ENCODE assay signal across 24 cellular contexts in genomic region chr11:128900468-128900867, GRCh38. TPM values are rescaled to one million over a fixed set of nuclear protein-coding genes. Genes with fewer than 3 reads are reported as not detected.
"Had no signal": no experiment of that assay in that cellular context is flagged by ENCODE, and none has a peak within 500 bp of the region (broad histone marks: within the 10 kb centered on the region; RNA-seq: fewer than 3 reads in every experiment).

No MANE protein-coding gene starts in this region.

- H3K36me3 ChIP-seq: brain microvascular endothelial cell, heart left ventricle, right atrium auricular region, suprapubic skin, tibial nerve, WERI-Rb-1 had no signal

- DNase-seq: activated CD4-positive, alpha-beta T cell treated with anti-CD3 and anti-CD28 coated beads, Interleukin-2, amount 10 ng/mL, durations not matched to agents 7 days and 5 days; activated CD4-positive, CD25-positive, alpha-beta regulatory T cell treated with anti-CD3 and anti-CD28 coated beads, Interleukin-2, amount 50 U/mL, for 72 hours; activated CD8-positive, alpha-beta memory T cell treated with anti-CD3 and anti-CD28 coated beads, Interleukin-2, amount 10 ng/mL, durations not matched to agents 7 days and 5 days; activated CD8-positive, alpha-beta T cell treated with anti-CD3 and anti-CD28 coated beads for 36 hours; activated gamma-delta T cell; activated T-cell treated with anti-CD3 and anti-CD28 coated beads for 4 hours; brain microvascular endothelial cell; effector CD4-positive, alpha-beta T cell; heart left ventricle; psoas muscle; stimulated activated CD4-positive, alpha-beta T cell treated with anti-CD3 and anti-CD28 coated beads, Interleukin-1b, Interleukin-23, amount 100 ng/mL, for 48 hours; stimulated activated naive CD8-positive, alpha-beta T cell treated with anti-CD3 and anti-CD28 coated beads, Interleukin-15, amount 100 ng/mL, for 72 hours; T-helper 1 cell; WERI-Rb-1 had no signal

- ATAC-seq: activated CD8-positive, alpha-beta memory T cell treated with anti-CD3 and anti-CD28 coated beads, Interleukin-2, amount 10 ng/mL, durations not matched to agents 7 days and 5 days; activated CD8-positive, alpha-beta T cell treated with anti-CD3 and anti-CD28 coated beads for 36 hours; heart left ventricle; natural killer cell treated with Interleukin-12 subunit alpha and Interleukin-12 subunit beta and Interleukin-15 and Interleukin-18, amount 100 ng/mL, for 72 hours; psoas muscle; stimulated activated naive CD8-positive, alpha-beta T cell treated with anti-CD3 and anti-CD28 coated beads, Interleukin-15, amount 100 ng/mL, for 72 hours had no signal

- H3K27ac ChIP-seq: brain microvascular endothelial cell, psoas muscle, suprapubic skin, tibial nerve, WERI-Rb-1 had no signal

- H3K27me3 ChIP-seq: brain microvascular endothelial cell, heart left ventricle, right atrium auricular region, suprapubic skin had no signal

- H3K4me1 ChIP-seq: psoas muscle had no signal

- H3K4me3 ChIP-seq: heart left ventricle, psoas muscle, right atrium auricular region, suprapubic skin, tibial nerve had no signal

- H3K9me3 ChIP-seq: heart left ventricle, psoas muscle, right atrium auricular region, suprapubic skin, tibial nerve had no signal

RNA-seq across cellular contexts. Expression of gene KCNJ5, which starts 9.3 kb away (rescaled TPM):
- total RNA-seq: activated CD4-positive, alpha-beta T cell treated with anti-CD3 and anti-CD28 coated beads, Interleukin-2, amount 10 ng/mL, durations not matched to agents 7 days and 5 days; activated CD8-positive, alpha-beta memory T cell treated with anti-CD3 and anti-CD28 coated beads, Interleukin-2, amount 10 ng/mL, durations not matched to agents 7 days and 5 days; activated CD8-positive, alpha-beta T cell treated with anti-CD3 and anti-CD28 coated beads for 36 hours; activated T-helper 1 cell treated with anti-CD3 and anti-CD28 coated beads, Interleukin-12 subunit alpha, Interleukin-12 subunit beta, Interleukin-2, Interleukin-4 antibody, amounts not matched to agents 30 ng/mL and 10 ng/mL and 1 ng/mL, durations not matched to agents 14 hours and 24 hours and 36 hours; natural killer cell treated with Interleukin-12 subunit alpha and Interleukin-12 subunit beta and Interleukin-15 and Interleukin-18, amount 100 ng/mL, for 72 hours; osteocyte had no signal

RNA-seq across cellular contexts. Expression of gene KCNJ1, which starts 33.4 kb away (rescaled TPM):
- total RNA-seq: activated CD4-positive, alpha-beta T cell treated with anti-CD3 and anti-CD28 coated beads, Interleukin-2, amount 10 ng/mL, durations not matched to agents 7 days and 5 days; activated CD8-positive, alpha-beta memory T cell treated with anti-CD3 and anti-CD28 coated beads, Interleukin-2, amount 10 ng/mL, durations not matched to agents 7 days and 5 days; activated CD8-positive, alpha-beta T cell treated with anti-CD3 and anti-CD28 coated beads for 36 hours; activated T-helper 1 cell treated with anti-CD3 and anti-CD28 coated beads, Interleukin-12 subunit alpha, Interleukin-12 subunit beta, Interleukin-2, Interleukin-4 antibody, amounts not matched to agents 30 ng/mL and 10 ng/mL and 1 ng/mL, durations not matched to agents 14 hours and 24 hours and 36 hours; epithelial cell of proximal tubule; fibroblast of villous mesenchyme; natural killer cell treated with Interleukin-12 subunit alpha and Interleukin-12 subunit beta and Interleukin-15 and Interleukin-18, amount 100 ng/mL, for 72 hours; osteocyte; psoas muscle; right atrium auricular region; skeletal muscle tissue; tibial nerve had no signal

RNA-seq across cellular contexts. Expression of gene TP53AIP1, which starts 42.2 kb away (rescaled TPM):
- total RNA-seq: activated CD4-positive, alpha-beta T cell treated with anti-CD3 and anti-CD28 coated beads, Interleukin-2, amount 10 ng/mL, durations not matched to agents 7 days and 5 days; activated CD8-positive, alpha-beta memory T cell treated with anti-CD3 and anti-CD28 coated beads, Interleukin-2, amount 10 ng/mL, durations not matched to agents 7 days and 5 days; activated CD8-positive, alpha-beta T cell treated with anti-CD3 and anti-CD28 coated beads for 36 hours; activated T-helper 1 cell treated with anti-CD3 and anti-CD28 coated beads, Interleukin-12 subunit alpha, Interleukin-12 subunit beta, Interleukin-2, Interleukin-4 antibody, amounts not matched to agents 30 ng/mL and 10 ng/mL and 1 ng/mL, durations not matched to agents 14 hours and 24 hours and 36 hours; aorta; epithelial cell of proximal tubule; fibroblast of villous mesenchyme; heart left ventricle; natural killer cell treated with Interleukin-12 subunit alpha and Interleukin-12 subunit beta and Interleukin-15 and Interleukin-18, amount 100 ng/mL, for 72 hours; osteocyte; right atrium auricular region; skeletal muscle tissue; tibial nerve had no signal
